ENCODE assay signal across 12 cellular contexts in the genomic region with DNA sequence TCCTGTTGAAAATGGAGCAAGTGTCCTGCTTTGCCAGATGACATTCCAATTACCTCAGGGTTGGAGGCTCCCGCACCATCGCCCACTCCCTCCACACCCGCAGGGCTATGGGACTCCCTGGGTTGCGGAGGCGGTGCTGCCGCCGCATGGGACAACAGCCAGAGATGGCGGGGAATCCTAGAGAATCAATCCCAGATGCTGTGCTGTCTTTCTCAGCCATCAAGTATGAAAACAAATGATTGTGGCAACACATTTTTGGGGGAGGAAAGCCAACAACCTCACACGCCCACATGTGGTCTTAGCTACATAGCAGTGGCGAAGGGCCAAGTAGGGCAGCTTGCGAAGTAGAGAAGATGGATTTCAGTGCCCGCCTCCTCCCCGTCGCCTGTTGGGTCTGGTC. TPM values are rescaled to one million over a fixed set of nuclear protein-coding genes. Genes with fewer than 3 reads are reported as not detected.
A peak's percentile ranks its signal among the peaks of the same experiment; 100 is the strongest.
DNase-seq lines count a peak whose midpoint lies in the region; ATAC-seq and TF ChIP-seq lines count a peak whose summit lies in the region.
"Had no signal": no experiment of that assay in that cellular context is flagged by ENCODE, and none has a peak within 500 bp of the region (broad histone marks: within the 10 kb centered on the region; RNA-seq: fewer than 3 reads in every experiment).

No MANE protein-coding gene starts in this region.

- no peaks in the 10 kb centered on the region for H3K9me2 ChIP-seq in hepatocyte (replicated peaks; ENCODE audit: insufficient read depth)

- no peak overlapping the region for H2BK20ac ChIP-seq in IMR-90 (ENCODE audit: low read depth, low read length)

- TF ChIP-seq CTCF in BE2C (IDR thresholded peaks at IDR 0.05; ENCODE audit: low read depth, low read length) = no peak
- no peak for TF ChIP-seq CTCF in IMR-90 (conservative IDR thresholded peaks at IDR 0.05; ENCODE audit: low read depth, low read length)
- TF ChIP-seq CTCF in MCF 10A (IDR thresholded peaks at IDR 0.05; ENCODE audit: unreplicated experiment) = no peak
- TF ChIP-seq CTCF in hepatocyte (IDR thresholded peaks at IDR 0.05; ENCODE audit: poor library complexity) = no peak
- no peak for TF ChIP-seq CTCF in endodermal cell (conservative IDR thresholded peaks at IDR 0.05)

- H3K56ac ChIP-seq in IMR-90 (ENCODE audit: extremely low read depth, insufficient read depth, low read length) = no peak overlapping the region

- H2AFZ ChIP-seq in IMR-90 (replicated peaks; ENCODE audit: low read length, poor library complexity) (peak overlapping the region; percentile 17), hepatocyte (no peak overlapping the region)

- ATAC-seq in IMR-90 (ENCODE audit: low read depth) (peak; percentile 40; the same call in 1 of the 2 replicates), GM18502 (IDR thresholded peaks at IDR 0.05; ENCODE audit: poor library complexity, unreplicated experiment) (no peak), HG03045 (IDR thresholded peaks at IDR 0.05; ENCODE audit: unreplicated experiment) (no peak)
- ATAC-seq in natural killer cell treated with Interleukin-12 subunit alpha and Interleukin-12 subunit beta and Interleukin-15 and Interleukin-18, amount 100 ng/mL, for 72 hours = peak; percentile 63 to 69
- ATAC-seq: activated CD4-positive, CD25-positive, alpha-beta regulatory T cell treated with anti-CD3 and anti-CD28 coated beads, Interleukin-2, amount 50 U/mL, for 24 hours had no signal

- H3K9me3 Mint-ChIP-seq in MCF 10A (ENCODE audit: unreplicated experiment) (no peaks in the 10 kb centered on the region), endodermal cell (no peaks in the 10 kb centered on the region)
- H3K9me3 Mint-ChIP-seq in natural killer cell treated with Interleukin-12 subunit alpha and Interleukin-12 subunit beta and Interleukin-15 and Interleukin-18, amount 100 ng/mL, for 72 hours = no peaks in the 10 kb centered on the region

- no peak for TF ChIP-seq RAD21 in IMR-90 (IDR thresholded peaks at IDR 0.05; ENCODE audit: low read length)

- H4K20me1 ChIP-seq in IMR-90 (ENCODE audit: insufficient read depth, low read length) (no peaks in the 10 kb centered on the region), hepatocyte (ENCODE audit: insufficient read depth, poor library complexity, severe bottlenecking) (no peaks in the 10 kb centered on the region)

- no peak overlapping the region for H3K18ac ChIP-seq in IMR-90 (ENCODE audit: low read depth, low read length)

- peak overlapping the region; percentile 69 for H2AK9ac ChIP-seq in IMR-90 (replicated peaks; ENCODE audit: low read depth, low read length, poor library complexity)

- H3K27me3 Mint-ChIP-seq in MCF 10A (ENCODE audit: insufficient read depth, unreplicated experiment) = no peaks in the 10 kb centered on the region
- H3K27me3 Mint-ChIP-seq in natural killer cell treated with Interleukin-12 subunit alpha and Interleukin-12 subunit beta and Interleukin-15 and Interleukin-18, amount 100 ng/mL, for 72 hours = peaks cover 14 to 29% of the 10 kb centered on the region in 2 donors
- peaks cover 2% of the 10 kb centered on the region for H3K27me3 Mint-ChIP-seq in endodermal cell (ENCODE audit: insufficient read depth)

- H3K36me3 ChIP-seq in BE2C (no peaks in the 10 kb centered on the region), IMR-90 (ENCODE audit: control insufficient read depth, insufficient read depth, low read length) (no peaks in the 10 kb centered on the region), hepatocyte (replicated peaks; ENCODE audit: insufficient read depth, low read depth) (no peaks in the 10 kb centered on the region), endodermal cell (ENCODE audit: control insufficient read depth, insufficient read depth, low read length) (no peaks in the 10 kb centered on the region)

- peaks cover 8% of the 10 kb centered on the region; the same call in 1 of the 2 replicates for H3K9me1 ChIP-seq in IMR-90 (ENCODE audit: insufficient read depth, low read length)

- H3K4ac ChIP-seq in IMR-90 (ENCODE audit: low read depth, low read length) = no peak overlapping the region; the same call in 1 of the 2 replicates

- no peaks in the 10 kb centered on the region for H3K27me3 ChIP-seq in BE2C
- no peaks in the 10 kb centered on the region for H3K27me3 ChIP-seq in IMR-90 (ENCODE audit: control insufficient read depth, insufficient read depth, low read length)
- H3K27me3 ChIP-seq in hepatocyte = no peaks in the 10 kb centered on the region
- no peaks in the 10 kb centered on the region for H3K27me3 ChIP-seq in endodermal cell (ENCODE audit: control insufficient read depth, insufficient read depth, low read length, poor library complexity, severe bottlenecking)

- H2AK5ac ChIP-seq in IMR-90 (ENCODE audit: low read depth, low read length) = peak overlapping the region; percentile 61; the same call in 1 of the 2 replicates

- H3K79me1 ChIP-seq in IMR-90 (ENCODE audit: low read depth in 1 of 2, low read length in 2 of 2) = no peaks in the 10 kb centered on the region

- DNase-seq in BE2C (peak; percentile 27), IMR-90 (peak; percentile 62), MCF 10A (ENCODE audit: unreplicated experiment) (peak; percentile 29), hepatocyte (ENCODE audit: low spot score) (no peak), endodermal cell (no peak)
- DNase-seq in natural killer cell treated with Interleukin-12 subunit alpha and Interleukin-12 subunit beta and Interleukin-15 and Interleukin-18, amount 100 ng/mL, for 72 hours (ENCODE audit: low spot score) = no peak
- DNase-seq: NCI-H748 treated with DMSO at 0.1 percent for 48 hours had no signal

- H3K9me3 ChIP-seq in BE2C (no peaks in the 10 kb centered on the region), IMR-90 (ENCODE audit: control insufficient read depth, insufficient read depth, low read length) (no peaks in the 10 kb centered on the region), hepatocyte (ENCODE audit: low read depth) (no peaks in the 10 kb centered on the region), endodermal cell (ENCODE audit: control insufficient read depth, low read length) (no peaks in the 10 kb centered on the region)

- no peaks in the 10 kb centered on the region for H3K79me2 ChIP-seq in hepatocyte

- no peaks in the 10 kb centered on the region for H3K4me1 ChIP-seq in BE2C
- H3K4me1 ChIP-seq in IMR-90 (ENCODE audit: control insufficient read depth, insufficient read depth, low read length) = peaks cover 6% of the 10 kb centered on the region
- no peaks in the 10 kb centered on the region for H3K4me1 ChIP-seq in hepatocyte (ENCODE audit: insufficient read depth)
- H3K4me1 ChIP-seq in endodermal cell (ENCODE audit: control insufficient read depth, insufficient read depth, low read length) = no peaks in the 10 kb centered on the region

- H3K4me2 ChIP-seq in IMR-90 (ENCODE audit: low read depth, low read length) (no peak overlapping the region), hepatocyte (no peak overlapping the region)

- BruUV-seq in IMR-90 (replicated peaks; lab: Mats Ljungman, UMichigan) = no TSS peak
- no TSS peak for BruUV-seq in MCF 10A (replicated peaks; lab: Mats Ljungman, UMichigan)

- WGBS in IMR-90 (ENCODE audit: extremely low coverage in 2 of 2, insufficient read length in 1 of 2), 2 experiments = no CpG with 5 or more reads among the region's 14 CpGs
- WGBS in hepatocyte (ENCODE audit: low lambda C conversion rate, missing lambda C conversion rate) = 78% methylated on average over 14 of the region's 14 CpGs
- 87 to 95% methylated on average over 10 to 14 of the region's 14 CpGs for WGBS in endodermal cell (ENCODE audit: insufficient coverage in 1 of 2, insufficient read length in 1 of 2), 2 experiments

- H3K14ac ChIP-seq in IMR-90 (replicated peaks; ENCODE audit: low read depth, low read length) = no peak overlapping the region

- H4K91ac ChIP-seq in IMR-90 (ENCODE audit: insufficient read depth, low read depth, low read length) = no peak overlapping the region

- H3K4me3 ChIP-seq in BE2C (ENCODE audit: low read depth, low read length) = peak overlapping the region; percentile 39
- no peak overlapping the region for H3K4me3 ChIP-seq in IMR-90 (ENCODE audit: insufficient read depth, low read depth, low read length)
- H3K4me3 ChIP-seq in hepatocyte = no peak overlapping the region
- H3K4me3 ChIP-seq in endodermal cell (ENCODE audit: low read length) = no peak overlapping the region

- dilution Hi-C loops in IMR-90 (cut with HindIII; ENCODE audit: low sequenced_read_pairs, unreplicated experiment) = no loop called here

- CTCF ChIA-PET in IMR-90 (lab: Yijun Ruan, JAX) (no interaction called here), MCF 10A (lab: Yijun Ruan, JAX) (interaction anchor here (0.6 to 1.6 kb wide), 2 partner anchors 302 to 1121 kb away, joined by 3 to 4 read pairs; no protein-coding TSS in a partner anchor)

- H3K4me1 Mint-ChIP-seq in MCF 10A (ENCODE audit: insufficient read depth, unreplicated experiment) (no peaks in the 10 kb centered on the region), endodermal cell (no peaks in the 10 kb centered on the region)
- peaks cover 19 to 23% of the 10 kb centered on the region in 2 donors for H3K4me1 Mint-ChIP-seq in natural killer cell treated with Interleukin-12 subunit alpha and Interleukin-12 subunit beta and Interleukin-15 and Interleukin-18, amount 100 ng/mL, for 72 hours (ENCODE audit: low read depth in 2 of 2)

- H4K5ac ChIP-seq in IMR-90 (ENCODE audit: low read depth, low read length) = no peak overlapping the region

- H3K4me3 Mint-ChIP-seq in MCF 10A (ENCODE audit: unreplicated experiment) (no peak overlapping the region), endodermal cell (no peak overlapping the region)
- H3K4me3 Mint-ChIP-seq in natural killer cell treated with Interleukin-12 subunit alpha and Interleukin-12 subunit beta and Interleukin-15 and Interleukin-18, amount 100 ng/mL, for 72 hours = peak overlapping the region; percentile 2

- intact Hi-C loops in IMR-90 (cut with micrococcal nuclease) (no loop called here), MCF 10A (cut with micrococcal nuclease) (no loop called here)

- POLR2A ChIA-PET in IMR-90 (lab: Charles Lee; ENCODE audit: unreplicated experiment) = no interaction called here
- POLR2A ChIA-PET in MCF 10A (lab: Yijun Ruan, JAX) = no interaction called here

- H4K8ac ChIP-seq in IMR-90 (ENCODE audit: low read depth in 2 of 2, low read length in 2 of 2) = no peak overlapping the region

- H3K36me3 Mint-ChIP-seq in MCF 10A (ENCODE audit: insufficient read depth, unreplicated experiment) = no peaks in the 10 kb centered on the region
- no peaks in the 10 kb centered on the region for H3K36me3 Mint-ChIP-seq in natural killer cell treated with Interleukin-12 subunit alpha and Interleukin-12 subunit beta and Interleukin-15 and Interleukin-18, amount 100 ng/mL, for 72 hours
- no peaks in the 10 kb centered on the region for H3K36me3 Mint-ChIP-seq in endodermal cell (ENCODE audit: low read depth)

- H3K9ac ChIP-seq in IMR-90 (ENCODE audit: low read depth, low read length) (no peak overlapping the region), endodermal cell (ENCODE audit: extremely low read depth, low read length, poor library complexity, severe bottlenecking) (no peak overlapping the region)

- H3K27ac ChIP-seq in IMR-90 (ENCODE audit: insufficient read depth, low read length) (no peak overlapping the region), hepatocyte (no peak overlapping the region), endodermal cell (ENCODE audit: low read depth, low read length) (no peak overlapping the region)
- H3K27ac ChIP-seq: HL-60 had no signal

- no peak overlapping the region for H2BK120ac ChIP-seq in IMR-90 (ENCODE audit: low read depth, low read length)

- no peak for TF ChIP-seq POLR2A in IMR-90 (IDR thresholded peaks at IDR 0.05; ENCODE audit: low read depth, low read length)

- in situ Hi-C loops in IMR-90 (cut with MboI; ENCODE audit: low sequenced_read_pairs) = no loop called here

- H3K27ac Mint-ChIP-seq in MCF 10A (ENCODE audit: low read depth, unreplicated experiment) (no peak overlapping the region), endodermal cell (no peak overlapping the region)
- H3K27ac Mint-ChIP-seq in natural killer cell treated with Interleukin-12 subunit alpha and Interleukin-12 subunit beta and Interleukin-15 and Interleukin-18, amount 100 ng/mL, for 72 hours = no peak overlapping the region

- no peak overlapping the region for H2BK5ac ChIP-seq in IMR-90 (ENCODE audit: low read depth, low read length, poor library complexity, severe bottlenecking)

- H2BK15ac ChIP-seq in IMR-90 (ENCODE audit: low read depth, low read length) = no peak overlapping the region

- no peak overlapping the region for H3K23ac ChIP-seq in IMR-90 (ENCODE audit: low read depth, low read length)

RNA-seq across cellular contexts. Expression of gene IL31RA, which starts 46.7 kb away (rescaled TPM):
- polyA plus RNA-seq in BE2C (2012; ENCODE audit: insufficient read depth, insufficient read length, low read depth) = not detected
- total RNA-seq in IMR-90 (2012; rRNA removed) (0.56 and 0.90 TPM in 2 replicates), MCF 10A (2022) (5.8 and 6.4 TPM in 2 replicates), hepatocyte (0.44 and 0.93 TPM in 2 replicates), endodermal cell (not detected)
- polyA plus RNA-seq in IMR-90 (2012; rRNA removed) (0.34 and 0.39 TPM in 2 replicates), hepatocyte (0.17 and 0.53 TPM in 2 replicates)
- 0.10 and 0.13 TPM in 2 replicates for polyA plus RNA-seq in IMR-90 (2012; cell fraction: cytosol; rRNA removed)
- polyA plus RNA-seq in IMR-90 (2012; cell fraction: nucleus; rRNA removed; ENCODE audit: low replicate concordance) = 0.07 and 0.80 TPM in 2 replicates
- 1 to 10 TPM; 2.3 to 3.0 TPM for total RNA-seq in natural killer cell treated with Interleukin-12 subunit alpha and Interleukin-12 subunit beta and Interleukin-15 and Interleukin-18, amount 100 ng/mL, for 72 hours
- not detected for polyA plus RNA-seq in endodermal cell (2013, experiment 1 of 2)
- polyA plus RNA-seq in endodermal cell (2013, experiment 2 of 2) = not detected
- total RNA-seq: posterior vena cava had no signal

Comparison
In these comparisons a context has a peak if more than half of its experiments do, and no peak if none do; other contexts are left out.
1. DNase-seq: peak in BE2C (single experiment), IMR-90 (single experiment) and MCF 10A (single experiment); none in natural killer cell treated with Interleukin-12 subunit alpha and Interleukin-12 subunit beta and Interleukin-15 and Interleukin-18, amount 100 ng/mL, for 72 hours (single experiment), hepatocyte (single experiment) and endodermal cell (single experiment).
2. ATAC-seq: peak in IMR-90 (single experiment) and natural killer cell treated with Interleukin-12 subunit alpha and Interleukin-12 subunit beta and Interleukin-15 and Interleukin-18, amount 100 ng/mL, for 72 hours (2 of 2); none in GM18502 (single experiment) and HG03045 (single experiment).